In the genomic region with DNA sequence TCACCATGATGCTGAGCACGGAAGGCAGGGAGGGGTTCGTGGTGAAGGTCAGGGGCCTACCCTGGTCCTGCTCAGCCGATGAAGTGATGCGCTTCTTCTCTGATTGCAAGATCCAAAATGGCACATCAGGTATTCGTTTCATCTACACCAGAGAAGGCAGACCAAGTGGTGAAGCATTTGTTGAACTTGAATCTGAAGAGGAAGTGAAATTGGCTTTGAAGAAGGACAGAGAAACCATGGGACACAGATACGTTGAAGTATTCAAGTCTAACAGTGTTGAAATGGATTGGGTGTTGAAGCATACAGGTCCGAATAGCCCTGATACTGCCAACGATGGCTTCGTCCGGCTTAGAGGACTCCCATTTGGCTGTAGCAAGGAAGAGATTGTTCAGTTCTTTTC, we compare ENCODE assay signal across 1 cellular context.
TF ChIP-seq lines count a peak whose summit lies in the region.

No MANE protein-coding gene starts in this region.

TF ChIP-seq in GM12878, 131 proteins besides CTCF, POLR2A, EP300 and RAD21:
- peak; percentile 81 for TF ChIP-seq SPI1 (IDR thresholded peaks at IDR 0.05; ENCODE audit: borderline replicate concordance, insufficient read depth, low read depth, low read length)
- TF ChIP-seq CEBPB (IDR thresholded peaks at IDR 0.05; ENCODE audit: borderline replicate concordance in 1 of 2, low read depth in 2 of 2, low read length in 2 of 2), result no peak
TF ChIP-seq in GM12878: peak in this region for 1.
